28 cellular contexts compared by ENCODE assay signal in genomic region chr15:31792611-31793199, GRCh38.
"Had no signal": no experiment of that assay in that cellular context is flagged by ENCODE, and none has a peak within 500 bp of the region (broad histone marks: within the 10 kb centered on the region; RNA-seq: fewer than 3 reads in every experiment).

No MANE protein-coding gene starts in this region.

- H3K27me3 Mint-ChIP-seq: activated naive CD4-positive, alpha-beta T cell treated with anti-CD3 and anti-CD28 coated beads, Interleukin-2, amount 10 ng/mL, durations not matched to agents 7 days and 5 days had no signal

- H3K4me3 Mint-ChIP-seq: activated CD8-positive, alpha-beta T cell treated with anti-CD3 and anti-CD28 coated beads for 36 hours; activated naive CD4-positive, alpha-beta T cell treated with anti-CD3 and anti-CD28 coated beads, Interleukin-2, amount 10 ng/mL, durations not matched to agents 7 days and 5 days; activated naive CD8-positive, alpha-beta T cell; activated naive CD8-positive, alpha-beta T cell treated with anti-CD3 and anti-CD28 coated beads, Interleukin-2, amount 50 U/mL, for 24 hours; activated T-cell treated with anti-CD3 and anti-CD28 coated beads, Interleukin-2, amount 50 U/mL, for 4 hours; activated T-helper 1 cell treated with anti-CD3 and anti-CD28 coated beads, Interleukin-12 subunit alpha, Interleukin-12 subunit beta, Interleukin-2, Interleukin-4 antibody, amounts not matched to agents 30 ng/mL and 10 ng/mL and 1 ng/mL, durations not matched to agents 14 hours and 24 hours and 36 hours had no signal

- H3K27me3 ChIP-seq: brain microvascular endothelial cell, SJCRH30 had no signal

- H3K36me3 Mint-ChIP-seq: activated naive CD4-positive, alpha-beta T cell treated with anti-CD3 and anti-CD28 coated beads, Interleukin-2, amount 10 ng/mL, durations not matched to agents 7 days and 5 days; activated naive CD8-positive, alpha-beta T cell had no signal

- ATAC-seq: activated CD8-positive, alpha-beta T cell treated with anti-CD3 and anti-CD28 coated beads for 36 hours; activated naive CD8-positive, alpha-beta T cell treated with anti-CD3 and anti-CD28 coated beads, Interleukin-2, amount 50 U/mL, for 24 hours; activated T-cell treated with anti-CD3 and anti-CD28 coated beads, Interleukin-2, amount 50 U/mL, for 4 hours; K562; Panc1 had no signal

- DNase-seq: activated CD4-positive, alpha-beta T cell treated with anti-CD3 and anti-CD28 coated beads for 1 hour; activated CD4-positive, alpha-beta T cell treated with anti-CD3 and anti-CD28 coated beads for 48 hours; activated CD4-positive, CD25-positive, alpha-beta regulatory T cell; activated CD8-positive, alpha-beta T cell treated with anti-CD3 and anti-CD28 coated beads for 36 hours; activated effector memory CD4-positive, alpha-beta T cell treated with Interleukin-2 at 50 U/mL for 16 hours; activated naive CD4-positive, alpha-beta T cell treated with anti-CD3 and anti-CD28 coated beads, Interleukin-2, amount 10 ng/mL, durations not matched to agents 7 days and 5 days; activated naive CD8-positive, alpha-beta T cell treated with anti-CD3 and anti-CD28 coated beads, Interleukin-2, amount 50 U/mL, for 24 hours; activated T-cell treated with anti-CD3 and anti-CD28 coated beads for 4 hours; activated T-cell treated with anti-CD3 and anti-CD28 coated beads, Interleukin-2, amount 50 U/mL, for 4 hours; aorta; brain microvascular endothelial cell; NCI-H1092 treated with DMSO at 0.1 percent for 48 hours; NCI-H1417; NCI-H146; NCI-H187; NCI-H2029 treated with DMSO at 0.1 percent for 48 hours; NCI-H2107; NCI-H226; NCI-H524 treated with DMSO at 0.1 percent for 48 hours; SHP77; SJCRH30; T1000; WERI-Rb-1 had no signal

- H3K27ac ChIP-seq: brain microvascular endothelial cell, SJCRH30, SK-N-MC, WERI-Rb-1 had no signal

- H3K9me3 ChIP-seq: SJCRH30 had no signal

- H3K36me3 ChIP-seq: brain microvascular endothelial cell, SJCRH30, WERI-Rb-1 had no signal

- H3K4me1 ChIP-seq: SJCRH30 had no signal

- H3K27ac Mint-ChIP-seq: activated CD8-positive, alpha-beta T cell treated with anti-CD3 and anti-CD28 coated beads for 36 hours; activated naive CD4-positive, alpha-beta T cell treated with anti-CD3 and anti-CD28 coated beads, Interleukin-2, amount 10 ng/mL, durations not matched to agents 7 days and 5 days; activated naive CD8-positive, alpha-beta T cell; activated naive CD8-positive, alpha-beta T cell treated with anti-CD3 and anti-CD28 coated beads, Interleukin-2, amount 50 U/mL, for 24 hours; activated T-helper 1 cell treated with anti-CD3 and anti-CD28 coated beads, Interleukin-12 subunit alpha, Interleukin-12 subunit beta, Interleukin-2, Interleukin-4 antibody, amounts not matched to agents 30 ng/mL and 10 ng/mL and 1 ng/mL, durations not matched to agents 14 hours and 24 hours and 36 hours had no signal

- H3K4me3 ChIP-seq: K562, SJCRH30, SK-N-MC had no signal

- H3K4me1 Mint-ChIP-seq: activated naive CD4-positive, alpha-beta T cell treated with anti-CD3 and anti-CD28 coated beads, Interleukin-2, amount 10 ng/mL, durations not matched to agents 7 days and 5 days; activated naive CD8-positive, alpha-beta T cell treated with anti-CD3 and anti-CD28 coated beads, Interleukin-2, amount 50 U/mL, for 24 hours had no signal

- H3K9me3 Mint-ChIP-seq: activated CD8-positive, alpha-beta T cell treated with anti-CD3 and anti-CD28 coated beads for 36 hours; activated naive CD4-positive, alpha-beta T cell treated with anti-CD3 and anti-CD28 coated beads, Interleukin-2, amount 10 ng/mL, durations not matched to agents 7 days and 5 days; activated naive CD8-positive, alpha-beta T cell treated with anti-CD3 and anti-CD28 coated beads, Interleukin-2, amount 50 U/mL, for 24 hours; activated T-cell treated with anti-CD3 and anti-CD28 coated beads, Interleukin-2, amount 50 U/mL, for 4 hours; activated T-helper 1 cell treated with anti-CD3 and anti-CD28 coated beads, Interleukin-12 subunit alpha, Interleukin-12 subunit beta, Interleukin-2, Interleukin-4 antibody, amounts not matched to agents 30 ng/mL and 10 ng/mL and 1 ng/mL, durations not matched to agents 14 hours and 24 hours and 36 hours had no signal
